In the genomic region with DNA sequence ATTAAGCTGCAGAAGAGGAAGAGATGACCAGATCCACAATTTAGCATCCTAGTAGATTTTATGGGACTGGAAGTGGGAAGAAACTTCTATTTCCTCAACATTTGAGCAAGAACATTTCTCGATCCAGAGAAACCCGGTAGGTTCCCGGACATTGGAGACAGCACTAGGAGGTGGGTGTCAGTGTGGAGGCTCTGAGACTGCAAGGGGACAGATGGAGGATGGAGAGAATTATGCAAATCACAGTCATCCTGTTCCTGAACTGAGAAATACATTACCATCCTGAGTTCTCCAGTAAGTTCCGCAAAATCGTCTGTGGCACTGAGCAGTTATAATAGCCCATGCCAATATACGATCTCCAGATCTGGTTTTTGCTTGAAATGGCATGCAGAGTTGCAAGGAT, we compare ENCODE assay signal across 26 cellular contexts.
DNase-seq lines count a peak whose midpoint lies in the region; ATAC-seq, FAIRE-seq and TF ChIP-seq lines count a peak whose summit lies in the region.
"Had no signal": no experiment of that assay in that cellular context is flagged by ENCODE, and none has a peak within 500 bp of the region (broad histone marks: within the 10 kb centered on the region; RNA-seq: fewer than 3 reads in every experiment).

No MANE protein-coding gene starts in this region.

- no peak overlapping the region for H2AFZ ChIP-seq in OCI-LY3 (ENCODE audit: low read depth, low read length)

- H3K9me3 ChIP-seq in OCI-LY3 (ENCODE audit: insufficient read depth, low read length): no peaks in the 10 kb centered on the region

- peak overlapping the region; percentile 58 for H3K4me2 ChIP-seq in OCI-LY3 (ENCODE audit: low read length)

- no peak overlapping the region for H3K27ac ChIP-seq in OCI-LY3 (ENCODE audit: low read length)
- H3K27ac ChIP-seq: RWPE1 had no signal

- TF ChIP-seq CTCF in OCI-LY3 (IDR thresholded peaks at IDR 0.05; ENCODE audit: low read depth, low read length): no peak

- peaks cover 40% of the 10 kb centered on the region for H3K4me1 ChIP-seq in OCI-LY3 (ENCODE audit: low read length)

- no peaks in the 10 kb centered on the region for H4K20me1 ChIP-seq in OCI-LY3 (ENCODE audit: insufficient read depth, low read length)

- no peak overlapping the region for H3K9ac ChIP-seq in OCI-LY3 (ENCODE audit: low read length)

- FAIRE-seq in GM18507 (lab: Jason Lieb, UNC): peak; percentile 67
- FAIRE-seq: G401.6, HTR-8/SVneo, K562 had no signal

- ATAC-seq in GM21526 (IDR thresholded peaks at IDR 0.05; ENCODE audit: low FRiP score, unreplicated experiment): no peak
- ATAC-seq in HG02840 (IDR thresholded peaks at IDR 0.05; ENCODE audit: low FRiP score, unreplicated experiment): no peak
- ATAC-seq: HCT116, K562, Panc1 had no signal

- DNase-seq in Ammon's horn (ENCODE audit: low spot score) (peak; percentile 34), GM18507 (ENCODE audit: extremely low spot score, insufficient read length, low read depth) (no peak), middle frontal gyrus (ENCODE audit: extremely low spot score, low spot score) (peak; percentile 64)
- no peak for DNase-seq in activated naive CD4-positive, alpha-beta T cell treated with anti-CD3 and anti-CD28 coated beads, Interleukin-2, amount 50 U/mL, for 16 hours
- DNase-seq in stimulated activated CD4-positive, alpha-beta T cell treated with anti-CD3 and anti-CD28 coated beads, Interleukin-1b, Interleukin-23, amount 100 ng/mL, for 48 hours: no peak
- DNase-seq: AML-193; C1 segment of cervical spinal cord; CD4-positive, alpha-beta memory T cell; COR-L47; DMS53; Kasumi-1; NCI-H1105; NCI-H1436 treated with DMSO at 0.1 percent for 48 hours; NCI-H187 treated with DMSO at 0.1 percent for 48 hours; NCI-H526; SHP77; T-helper 1 cell had no signal

- no peaks in the 10 kb centered on the region for H3K79me2 ChIP-seq in OCI-LY3 (ENCODE audit: low read length)

- no peaks in the 10 kb centered on the region; the same call in 1 of the 2 replicates for H3K27me3 ChIP-seq in OCI-LY3 (ENCODE audit: low read depth, low read length)

- H3K4me3 ChIP-seq in OCI-LY3 (ENCODE audit: low read length): peak overlapping the region; percentile 29
- H3K4me3 ChIP-seq: K562 had no signal

- H3K36me3 ChIP-seq in OCI-LY3 (replicated peaks; ENCODE audit: low read depth, low read length): no peaks in the 10 kb centered on the region

Comparison
In these comparisons a context has a peak if more than half of its experiments do, and no peak if none do; other contexts are left out.
1. DNase-seq: peak in Ammon's horn (single experiment) and middle frontal gyrus (single experiment); none in GM18507 (single experiment), activated naive CD4-positive, alpha-beta T cell treated with anti-CD3 and anti-CD28 coated beads, Interleukin-2, amount 50 U/mL, for 16 hours (single experiment) and stimulated activated CD4-positive, alpha-beta T cell treated with anti-CD3 and anti-CD28 coated beads, Interleukin-1b, Interleukin-23, amount 100 ng/mL, for 48 hours (single experiment).